ENCODE assay signal across 1 cellular context in the genomic region with DNA sequence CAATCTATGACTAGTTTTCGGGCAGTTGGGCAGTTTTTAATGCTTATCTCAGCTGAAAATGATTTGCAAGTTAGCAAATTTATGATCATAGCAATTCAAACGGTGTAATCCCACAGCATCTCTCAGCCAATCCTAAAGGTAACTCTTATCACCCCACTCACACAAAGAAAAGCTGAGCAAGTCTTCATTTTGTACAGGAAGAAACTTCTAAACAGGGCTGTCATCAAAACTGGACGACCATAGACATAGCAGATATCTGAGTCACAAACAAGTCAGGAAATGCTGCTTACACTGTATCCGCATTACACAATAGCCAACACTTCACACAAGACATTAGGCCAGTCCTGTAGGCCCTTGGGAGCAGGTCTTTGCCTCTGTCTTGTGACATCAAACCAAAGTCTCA.
A peak's percentile ranks its signal among the peaks of the same experiment; 100 is the strongest.
TF ChIP-seq lines count a peak whose summit lies in the region.

No MANE protein-coding gene starts in this region.

TF ChIP-seq in SK-N-SH, 30 proteins besides CTCF, POLR2A, EP300 and RAD21 (continued from another document):
- TF ChIP-seq, protein P1, sequence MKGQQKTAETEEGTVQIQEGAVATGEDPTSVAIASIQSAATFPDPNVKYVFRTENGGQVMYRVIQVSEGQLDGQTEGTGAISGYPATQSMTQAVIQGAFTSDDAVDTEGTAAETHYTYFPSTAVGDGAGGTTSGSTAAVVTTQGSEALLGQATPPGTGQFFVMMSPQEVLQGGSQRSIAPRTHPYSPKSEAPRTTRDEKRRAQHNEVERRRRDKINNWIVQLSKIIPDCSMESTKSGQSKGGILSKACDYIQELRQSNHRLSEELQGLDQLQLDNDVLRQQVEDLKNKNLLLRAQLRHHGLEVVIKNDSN (IDR thresholded peaks at IDR 0.05; ENCODE audit: borderline replicate concordance, low read depth): no peak
- peak; percentile 73 for TF ChIP-seq JUND (IDR thresholded peaks at IDR 0.05)
- no peak for TF ChIP-seq NRF1 (IDR thresholded peaks at IDR 0.05; ENCODE audit: low read depth, low read length)
- peak; percentile 54; the same call in 1 of the 2 replicates for TF ChIP-seq ELF1 (IDR thresholded peaks at IDR 0.05)
- peak; percentile 72; the same call in 1 of the 2 replicates for TF ChIP-seq FOSL2 (IDR thresholded peaks at IDR 0.05; ENCODE audit: borderline replicate concordance, low read depth)
TF ChIP-seq in SK-N-SH: peak in this region for 6.
